10 cellular contexts compared by ENCODE assay signal in the genomic region with DNA sequence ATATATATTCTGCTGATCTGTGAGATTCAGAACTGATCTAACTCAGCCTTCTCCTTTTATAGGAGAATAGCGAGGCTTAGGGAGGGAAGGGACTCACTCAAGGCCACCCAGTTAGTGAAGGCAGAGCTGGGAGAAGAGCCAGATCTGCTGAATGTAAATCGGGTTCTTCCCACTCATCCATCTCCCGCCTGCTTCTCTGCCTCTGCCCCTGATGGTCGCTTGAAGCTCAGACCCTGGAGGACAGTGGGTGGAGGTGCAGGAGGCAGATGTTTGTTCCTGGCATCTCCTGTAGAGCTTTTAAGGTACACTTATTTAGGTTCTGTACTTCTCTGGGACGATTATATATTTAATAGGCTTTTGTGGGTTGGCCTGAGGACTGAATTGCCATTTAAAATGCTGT. TPM values are rescaled to one million over a fixed set of nuclear protein-coding genes. Genes with fewer than 3 reads are reported as not detected.
A peak's percentile ranks its signal among the peaks of the same experiment; 100 is the strongest.
DNase-seq lines count a peak whose midpoint lies in the region; ATAC-seq and TF ChIP-seq lines count a peak whose summit lies in the region.
"Had no signal": no experiment of that assay in that cellular context is flagged by ENCODE, and none has a peak within 500 bp of the region (broad histone marks: within the 10 kb centered on the region; RNA-seq: fewer than 3 reads in every experiment).

No MANE protein-coding gene starts in this region.

- TF ChIP-seq CTCF in progenitor cell of endocrine pancreas (IDR thresholded peaks at IDR 0.05; ENCODE audit: unreplicated experiment) (peak; percentile 37), heart left ventricle (IDR thresholded peaks at IDR 0.05) (no peak)

- peak overlapping the region in 3 of 12 donors; percentile 13 to 59 (median 20) for H3K27ac ChIP-seq in heart left ventricle

- no peaks in the 10 kb centered on the region for H3K36me3 ChIP-seq in heart left ventricle

- no peak overlapping the region for H3K4me3 ChIP-seq in heart left ventricle

- no peaks in the 10 kb centered on the region for H3K9me3 Mint-ChIP-seq in progenitor cell of endocrine pancreas (ENCODE audit: low read depth)

- H3K4me3 Mint-ChIP-seq in progenitor cell of endocrine pancreas (ENCODE audit: low read depth): no peak overlapping the region

- no peaks in the 10 kb centered on the region for H3K9me3 ChIP-seq in heart left ventricle

- no peaks in the 10 kb centered on the region for H3K36me3 Mint-ChIP-seq in progenitor cell of endocrine pancreas (ENCODE audit: insufficient read depth)

- peak; percentile 25 for DNase-seq in GF-D8 (lab: John Stamatoyannopoulos, UW)
- peak; percentile 88 for DNase-seq in NCI-H1092 treated with DMSO at 0.1 percent for 48 hours (lab: John Stamatoyannopoulos, UW)
- DNase-seq in dermis blood vessel endothelial cell: peak; percentile 38
- no peak for DNase-seq in progenitor cell of endocrine pancreas (ENCODE audit: low spot score, unreplicated experiment)
- no peak for DNase-seq in activated effector memory CD4-positive, alpha-beta T cell treated with anti-CD3 and anti-CD28 coated beads, Interleukin-2, amount 50 U/mL, for 16 hours
- DNase-seq in heart left ventricle: no peak
- DNase-seq: activated CD4-positive, alpha-beta T cell treated with anti-CD3 and anti-CD28 coated beads, Interleukin-2, amount 50 U/mL, for 4 hours; RPMI8226 had no signal

- no peak for TF ChIP-seq POLR2A in heart left ventricle (IDR thresholded peaks at IDR 0.05)

- peaks cover 30% of the 10 kb centered on the region for H3K4me1 Mint-ChIP-seq in progenitor cell of endocrine pancreas (ENCODE audit: low read depth)

- ATAC-seq in HG02588 (IDR thresholded peaks at IDR 0.05; ENCODE audit: unreplicated experiment) (no peak), heart left ventricle (no peak), GM19467 (IDR thresholded peaks at IDR 0.05; ENCODE audit: unreplicated experiment) (no peak)

- H3K27me3 Mint-ChIP-seq in progenitor cell of endocrine pancreas: peaks cover 18% of the 10 kb centered on the region

- intact Hi-C loops in heart left ventricle (cut with DNase I): no loop called here

- WGBS in heart left ventricle, 4 donors: 68 to 69% (median 69%) methylated on average over 5 of the region's 5 CpGs

- peaks cover 0 to 50% (median 26%) of the 10 kb centered on the region in 12 donors for H3K4me1 ChIP-seq in heart left ventricle

- no peak overlapping the region for H3K27ac Mint-ChIP-seq in progenitor cell of endocrine pancreas

- no peaks in the 10 kb centered on the region for H3K27me3 ChIP-seq in heart left ventricle

RNA-seq across cellular contexts. Expression of gene PDIA5, which starts 4.3 kb away (rescaled TPM):
- total RNA-seq in dermis blood vessel endothelial cell (96.3 and 102 TPM in 2 replicates), progenitor cell of endocrine pancreas (20.4 and 22.2 TPM in 2 replicates), heart left ventricle (10 to 100 TPM in 2 of 9 donors, 1 to 10 TPM in 7; 3.3 to 16.3 (median 6.4) TPM)
- 1 to 10 TPM; 3.7 to 7.3 TPM for polyA plus RNA-seq in heart left ventricle

RNA-seq across cellular contexts. Expression of gene SEMA5B, which starts 43.6 kb away (rescaled TPM):
- total RNA-seq in dermis blood vessel endothelial cell: 0.05 TPM in 1 of 2 replicates, not detected in the other
- total RNA-seq in progenitor cell of endocrine pancreas: 4.2 and 5.9 TPM in 2 replicates
- total RNA-seq in heart left ventricle: 10 to 100 TPM in 3 of 9 donors, 1 to 10 TPM in 6; 2.2 to 16.7 (median 7.4) TPM
- polyA plus RNA-seq in heart left ventricle: 1 to 10 TPM; 3.2 to 5.5 TPM

Comparison
In these comparisons a context has a peak if more than half of its experiments do, and no peak if none do; other contexts are left out.
1. DNase-seq: peak in GF-D8 (single experiment), NCI-H1092 treated with DMSO at 0.1 percent for 48 hours (single experiment) and dermis blood vessel endothelial cell (single experiment); none in progenitor cell of endocrine pancreas (single experiment), activated effector memory CD4-positive, alpha-beta T cell treated with anti-CD3 and anti-CD28 coated beads, Interleukin-2, amount 50 U/mL, for 16 hours (single experiment) and heart left ventricle (0 of 5).